1 cellular context compared by ENCODE assay signal in genomic region chr7:29146888-29147609, GRCh38.
TF ChIP-seq lines count a peak whose summit lies in the region.

No MANE protein-coding gene starts in this region.

TF ChIP-seq in HCT116, 20 proteins besides CTCF, POLR2A, EP300 and RAD21 (continued from another document):
- TF ChIP-seq REST (IDR thresholded peaks at IDR 0.05; ENCODE audit: low read depth) (no peak), ZFX (IDR thresholded peaks at IDR 0.05) (no peak), SP1 (IDR thresholded peaks at IDR 0.05; ENCODE audit: low read depth) (no peak), ELF1 (IDR thresholded peaks at IDR 0.05; ENCODE audit: borderline replicate concordance, low read depth) (no peak), YY1 (IDR thresholded peaks at IDR 0.05; ENCODE audit: extremely low read depth, insufficient replicate concordance, low read depth, low read length) (no peak), ZNF274 (IDR thresholded peaks at IDR 0.05; ENCODE audit: low read depth, low read length) (no peak), MAX (IDR thresholded peaks at IDR 0.05) (no peak), CBX3 (IDR thresholded peaks at IDR 0.05; ENCODE audit: low read depth) (no peak), EZH2phosphoT487 (IDR thresholded peaks at IDR 0.05; ENCODE audit: borderline replicate concordance) (no peak), FOSL1 (IDR thresholded peaks at IDR 0.05; ENCODE audit: low read depth) (no peak), JUND (IDR thresholded peaks at IDR 0.05) (no peak)
